16 cellular contexts compared by ENCODE assay signal in the genomic region with DNA sequence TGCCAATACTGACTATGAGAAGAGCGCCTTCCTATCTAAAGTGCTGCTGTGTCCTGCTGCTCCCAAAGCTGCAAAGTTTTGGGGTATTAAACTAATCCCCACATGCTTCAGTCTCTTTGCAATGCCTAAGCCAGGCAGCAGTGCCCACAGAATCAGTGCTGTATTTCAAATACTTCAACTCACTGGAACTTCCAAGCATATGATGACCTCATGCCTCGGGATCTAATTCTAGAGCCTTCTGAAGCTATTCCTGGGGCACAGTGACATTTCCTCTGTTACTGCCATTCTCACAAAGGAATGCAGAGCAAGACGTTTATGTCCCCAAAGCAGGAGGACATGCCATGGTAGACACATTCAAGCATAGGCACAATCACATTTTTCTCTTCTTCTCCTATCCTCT.
"Had no signal": no experiment of that assay in that cellular context is flagged by ENCODE, and none has a peak within 500 bp of the region (broad histone marks: within the 10 kb centered on the region; RNA-seq: fewer than 3 reads in every experiment).

No MANE protein-coding gene starts in this region.

- H3K4me1 ChIP-seq: lower lobe of right lung, right atrium auricular region had no signal

- H3K4me3 ChIP-seq: dorsolateral prefrontal cortex, lower lobe of right lung, mucosa of descending colon, right atrium auricular region, transverse colon had no signal

- H3K4me3 Mint-ChIP-seq: activated CD8-positive, alpha-beta T cell treated with anti-CD3 and anti-CD28 coated beads for 36 hours; brain; immature natural killer cell; natural killer cell treated with Interleukin-12 subunit alpha and Interleukin-12 subunit beta and Interleukin-15 and Interleukin-18, amount 100 ng/mL, for 72 hours; stimulated activated effector memory CD8-positive, alpha-beta T cell treated with anti-CD3 and anti-CD28 coated beads, Interleukin-12 subunit alpha, Interleukin-12 subunit beta, amount 100 ng/mL, for 72 hours had no signal

- ATAC-seq: activated CD8-positive, alpha-beta T cell treated with anti-CD3 and anti-CD28 coated beads for 36 hours; esophagus mucosa; left cardiac atrium; lower lobe of right lung; mucosa of descending colon; natural killer cell treated with Interleukin-12 subunit alpha and Interleukin-12 subunit beta and Interleukin-15 and Interleukin-18, amount 100 ng/mL, for 72 hours; stimulated activated effector memory CD8-positive, alpha-beta T cell treated with anti-CD3 and anti-CD28 coated beads, Interleukin-12 subunit alpha, Interleukin-12 subunit beta, amount 100 ng/mL, for 72 hours had no signal

- H3K9me3 Mint-ChIP-seq: activated CD8-positive, alpha-beta T cell treated with anti-CD3 and anti-CD28 coated beads for 36 hours; immature natural killer cell; natural killer cell treated with Interleukin-12 subunit alpha and Interleukin-12 subunit beta and Interleukin-15 and Interleukin-18, amount 100 ng/mL, for 72 hours; stimulated activated effector memory CD8-positive, alpha-beta T cell treated with anti-CD3 and anti-CD28 coated beads, Interleukin-12 subunit alpha, Interleukin-12 subunit beta, amount 100 ng/mL, for 72 hours had no signal

- H3K27me3 ChIP-seq: dorsolateral prefrontal cortex, right atrium auricular region, transverse colon had no signal

- H3K4me1 Mint-ChIP-seq: immature natural killer cell had no signal

- H3K36me3 Mint-ChIP-seq: brain; immature natural killer cell; natural killer cell treated with Interleukin-12 subunit alpha and Interleukin-12 subunit beta and Interleukin-15 and Interleukin-18, amount 100 ng/mL, for 72 hours; stimulated activated effector memory CD8-positive, alpha-beta T cell treated with anti-CD3 and anti-CD28 coated beads, Interleukin-12 subunit alpha, Interleukin-12 subunit beta, amount 100 ng/mL, for 72 hours had no signal

- DNase-seq: activated CD8-positive, alpha-beta memory T cell treated with anti-CD3 and anti-CD28 coated beads, Interleukin-2, amount 50 U/mL, for 4 hours; activated CD8-positive, alpha-beta T cell treated with anti-CD3 and anti-CD28 coated beads for 36 hours; cerebellar nuclear complex; dorsolateral prefrontal cortex; immature natural killer cell; left cardiac atrium; lower lobe of right lung; mucosa of descending colon; nucleus accumbens; small intestine; transverse colon had no signal

- H3K27ac Mint-ChIP-seq: activated CD8-positive, alpha-beta T cell treated with anti-CD3 and anti-CD28 coated beads for 36 hours; brain; immature natural killer cell; natural killer cell treated with Interleukin-12 subunit alpha and Interleukin-12 subunit beta and Interleukin-15 and Interleukin-18, amount 100 ng/mL, for 72 hours; stimulated activated effector memory CD8-positive, alpha-beta T cell treated with anti-CD3 and anti-CD28 coated beads, Interleukin-12 subunit alpha, Interleukin-12 subunit beta, amount 100 ng/mL, for 72 hours had no signal

- H3K36me3 ChIP-seq: lower lobe of right lung, right atrium auricular region, transverse colon had no signal

- H3K9me3 ChIP-seq: lower lobe of right lung, mucosa of descending colon, right atrium auricular region, transverse colon had no signal

- H3K27ac ChIP-seq: dorsolateral prefrontal cortex, lower lobe of right lung, right atrium auricular region, transverse colon had no signal

- H3K27me3 Mint-ChIP-seq: activated CD8-positive, alpha-beta T cell treated with anti-CD3 and anti-CD28 coated beads for 36 hours had no signal
